ENCODE assay signal across 24 cellular contexts in genomic region chr9:90843530-90843929, GRCh38. TPM values are rescaled to one million over a fixed set of nuclear protein-coding genes. Genes with fewer than 3 reads are reported as not detected.
DNase-seq lines count a peak whose midpoint lies in the region; ATAC-seq, FAIRE-seq and TF ChIP-seq lines count a peak whose summit lies in the region.
"Had no signal": no experiment of that assay in that cellular context is flagged by ENCODE, and none has a peak within 500 bp of the region (broad histone marks: within the 10 kb centered on the region; RNA-seq: fewer than 3 reads in every experiment).

No MANE protein-coding gene starts in this region.

- CTCF ChIA-PET in OCI-LY7 (lab: Charles Lee; ENCODE audit: unreplicated experiment), result no interaction called here

- no peak overlapping the region for H2AFZ ChIP-seq in Loucy (ENCODE audit: low read length)
- H2AFZ ChIP-seq in OCI-LY7 (ENCODE audit: low read length), result no peak overlapping the region
- H2AFZ ChIP-seq: GM23248 had no signal

- H3K4me3 Mint-ChIP-seq in natural killer cell (peak overlapping the region; percentile 2), chondrocyte (ENCODE audit: unreplicated experiment) (no peak overlapping the region)
- H3K4me3 Mint-ChIP-seq in natural killer cell treated with Interleukin-12 subunit alpha and Interleukin-12 subunit beta and Interleukin-15 and Interleukin-18, amount 100 ng/mL, for 72 hours, result no peak overlapping the region
- H3K4me3 Mint-ChIP-seq: CD14-positive monocyte; T-helper 1 cell treated with Interleukin-12 subunit alpha and Interleukin-12 subunit beta and Interleukin-4 antibody, amounts not matched to agents 30 μg/mL and 1 μg/mL, for 36 hours had no signal

- H3K36me3 Mint-ChIP-seq in natural killer cell (peaks cover 10% of the 10 kb centered on the region), chondrocyte (ENCODE audit: low read depth) (no peaks in the 10 kb centered on the region)
- H3K36me3 Mint-ChIP-seq in natural killer cell treated with Interleukin-12 subunit alpha and Interleukin-12 subunit beta and Interleukin-15 and Interleukin-18, amount 100 ng/mL, for 72 hours, result no peaks in the 10 kb centered on the region

- no peaks in the 10 kb centered on the region for H3K27me3 ChIP-seq in Loucy (ENCODE audit: insufficient read depth, low read length, poor library complexity, severe bottlenecking)

- H3K9ac ChIP-seq in Loucy (ENCODE audit: low read depth, low read length, poor library complexity, severe bottlenecking), result peak overlapping the region; percentile 35
- H3K9ac ChIP-seq: GM23248 had no signal

- no peak for FAIRE-seq in RCC 7860 (lab: Jason Lieb, UNC)
- FAIRE-seq: G401.6, HTR-8/SVneo had no signal

- H3K4me3 ChIP-seq in Loucy (ENCODE audit: low read length, poor library complexity, severe bottlenecking) (no peak overlapping the region), OCI-LY7 (ENCODE audit: low read depth, low read length, poor library complexity, severe bottlenecking) (no peak overlapping the region)
- H3K4me3 ChIP-seq: GM23248 had no signal

- H3K4me1 Mint-ChIP-seq in natural killer cell, result peaks cover 16 to 23% of the 10 kb centered on the region in 2 donors
- H3K4me1 Mint-ChIP-seq in natural killer cell treated with Interleukin-12 subunit alpha and Interleukin-12 subunit beta and Interleukin-15 and Interleukin-18, amount 100 ng/mL, for 72 hours (ENCODE audit: low read depth in 2 of 2), result peaks cover 11 to 13% of the 10 kb centered on the region in 2 donors
- H3K4me1 Mint-ChIP-seq in chondrocyte (ENCODE audit: low read depth), result peaks cover 4% of the 10 kb centered on the region

- H3K27ac ChIP-seq in OCI-LY7 (ENCODE audit: low read depth, low read length, poor library complexity, severe bottlenecking), result peak overlapping the region; percentile 35
- H3K27ac ChIP-seq: GM23248 had no signal

- H3K9me3 ChIP-seq in Loucy (ENCODE audit: insufficient read depth, low read depth, low read length) (no peaks in the 10 kb centered on the region), OCI-LY7 (ENCODE audit: low read length) (no peaks in the 10 kb centered on the region)

- POLR2A ChIA-PET in OCI-LY7 (lab: Charles Lee), result interaction anchor here (0.6 kb wide), 1 partner anchor 844 kb away, joined by 4 read pairs; no protein-coding TSS in a partner anchor

- peaks cover 38% of the 10 kb centered on the region for H3K79me2 ChIP-seq in Loucy (ENCODE audit: insufficient read depth, low read length)
- H3K79me2 ChIP-seq in OCI-LY7 (ENCODE audit: insufficient read depth, low read depth, low read length), result peaks cover 44% of the 10 kb centered on the region

- no peak for TF ChIP-seq CTCF in natural killer cell (IDR thresholded peaks at IDR 0.05)
- no peak for TF ChIP-seq CTCF in Loucy (conservative IDR thresholded peaks at IDR 0.05; ENCODE audit: low read length)
- no peak for TF ChIP-seq CTCF in OCI-LY7 (conservative IDR thresholded peaks at IDR 0.05; ENCODE audit: low read length)
- no peak for TF ChIP-seq CTCF in chondrocyte (IDR thresholded peaks at IDR 0.05)

- H3K27ac Mint-ChIP-seq in natural killer cell (no peak overlapping the region), chondrocyte (ENCODE audit: unreplicated experiment) (no peak overlapping the region)
- H3K27ac Mint-ChIP-seq in natural killer cell treated with Interleukin-12 subunit alpha and Interleukin-12 subunit beta and Interleukin-15 and Interleukin-18, amount 100 ng/mL, for 72 hours, result no peak overlapping the region
- H3K27ac Mint-ChIP-seq: CD14-positive monocyte; T-helper 1 cell treated with Interleukin-12 subunit alpha and Interleukin-12 subunit beta and Interleukin-4 antibody, amounts not matched to agents 30 μg/mL and 1 μg/mL, for 36 hours had no signal

- ATAC-seq in natural killer cell, result no peak
- ATAC-seq in natural killer cell treated with Interleukin-12 subunit alpha and Interleukin-12 subunit beta and Interleukin-15 and Interleukin-18, amount 100 ng/mL, for 72 hours, result no peak
- ATAC-seq: HCT116 had no signal

- no peaks in the 10 kb centered on the region; the same call in none of the 2 replicates for H3F3A ChIP-seq in Loucy (ENCODE audit: low read depth)

- intact Hi-C loops in natural killer cell (cut with micrococcal nuclease) (loop anchor here (5.0 kb wide), 1 partner anchor 41 kb away; the partner anchor contains the start of gene SYK), OCI-LY7 (cut with micrococcal nuclease; ENCODE audit: unreplicated experiment) (no loop called here)

- BruUV-seq in OCI-LY7 (replicated peaks; lab: Mats Ljungman, UMichigan), result no TSS peak

- no peaks in the 10 kb centered on the region for H3K9me3 Mint-ChIP-seq in natural killer cell
- no peaks in the 10 kb centered on the region for H3K9me3 Mint-ChIP-seq in natural killer cell treated with Interleukin-12 subunit alpha and Interleukin-12 subunit beta and Interleukin-15 and Interleukin-18, amount 100 ng/mL, for 72 hours
- no peaks in the 10 kb centered on the region for H3K9me3 Mint-ChIP-seq in chondrocyte (ENCODE audit: low read depth)
- H3K9me3 Mint-ChIP-seq: CD14-positive monocyte; T-helper 1 cell treated with Interleukin-12 subunit alpha and Interleukin-12 subunit beta and Interleukin-4 antibody, amounts not matched to agents 30 μg/mL and 1 μg/mL, for 36 hours had no signal

- H3K27me3 Mint-ChIP-seq in natural killer cell (ENCODE audit: low read depth in 2 of 2) (no peaks in the 10 kb centered on the region), chondrocyte (ENCODE audit: low read depth) (peaks cover 2% of the 10 kb centered on the region)
- H3K27me3 Mint-ChIP-seq in natural killer cell treated with Interleukin-12 subunit alpha and Interleukin-12 subunit beta and Interleukin-15 and Interleukin-18, amount 100 ng/mL, for 72 hours, result no peaks in the 10 kb centered on the region

- peaks cover 47% of the 10 kb centered on the region; the same call in 1 of the 2 replicates for H3K36me3 ChIP-seq in Loucy (ENCODE audit: insufficient read depth, low read length)
- peaks cover 98% of the 10 kb centered on the region for H3K36me3 ChIP-seq in OCI-LY7 (ENCODE audit: insufficient read depth, low read length)

- H3K4me1 ChIP-seq in Loucy (ENCODE audit: insufficient read depth, low read length, poor library complexity, severe bottlenecking) (peaks cover 59% of the 10 kb centered on the region), OCI-LY7 (ENCODE audit: insufficient read depth, low read length, poor library complexity, severe bottlenecking) (peaks cover 28% of the 10 kb centered on the region)

- DNase-seq in natural killer cell, result no peak
- DNase-seq in natural killer cell treated with Interleukin-12 subunit alpha and Interleukin-12 subunit beta and Interleukin-15 and Interleukin-18, amount 100 ng/mL, for 72 hours (ENCODE audit: low spot score), result no peak
- no peak for DNase-seq in OCI-LY7 (ENCODE audit: low spot score)
- DNase-seq in RCC 7860 (ENCODE audit: low spot score), result no peak
- no peak for DNase-seq in chondrocyte (ENCODE audit: low spot score)
- no peak for DNase-seq in DMS79 treated with DMSO at 0.1 percent for 48 hours (lab: John Stamatoyannopoulos, UW)
- DNase-seq: DMS 273 treated with DMSO at 0.1 percent for 48 hours, GM23248, IMR-90, Karpas-422, MM.1S, NCI-H1417, NCI-H187, NCI-H2107, NCI-H510A, NCI-H82, SIG-M5 had no signal

- H3K9me2 ChIP-seq in Loucy (replicated peaks; ENCODE audit: low read depth, low read length) (no peaks in the 10 kb centered on the region), OCI-LY7 (ENCODE audit: insufficient read depth, low read length) (no peaks in the 10 kb centered on the region)

- no peaks in the 10 kb centered on the region for H4K20me1 ChIP-seq in Loucy (ENCODE audit: insufficient read depth, low read length, poor library complexity, severe bottlenecking)
- 0 out of 2 replicates have a peak, but pooled peaks cover 4% of the 10 kb centered on the region for H4K20me1 ChIP-seq in OCI-LY7 (ENCODE audit: insufficient read depth, low read length)

- peak overlapping the region; percentile 61 for H3K4me2 ChIP-seq in Loucy (ENCODE audit: low read depth, low read length, poor library complexity, severe bottlenecking)
- H3K4me2 ChIP-seq in OCI-LY7 (ENCODE audit: low read length), result no peak overlapping the region

RNA-seq across cellular contexts. Expression of gene SYK, which starts 41.9 kb away (rescaled TPM):
- total RNA-seq in natural killer cell, result 100 to 1,000 TPM in 1 of 3 donors, 10 to 100 TPM in 2; 75.5 to 104 (median 78.0) TPM
- 10 to 100 TPM; 25.8 to 53.0 TPM for total RNA-seq in natural killer cell treated with Interleukin-12 subunit alpha and Interleukin-12 subunit beta and Interleukin-15 and Interleukin-18, amount 100 ng/mL, for 72 hours
- 106 and 112 TPM in 2 replicates for total RNA-seq in OCI-LY7 (2014; rRNA removed; shearing (Covaris generic))
- 175 and 201 TPM in 2 replicates for total RNA-seq in OCI-LY7 (2022)
- total RNA-seq in chondrocyte, result 0.22 to 0.55 TPM in 2 of 3 replicates, not detected in the other
- total RNA-seq: GM23248, IMR-90, RPMI7951 had no signal

Comparison
In these comparisons a context has a peak if more than half of its experiments do, and no peak if none do; other contexts are left out.
1. RNA of gene SYK, which starts 41.9 kb away (total RNA-seq): 106 to 201 TPM in OCI-LY7, 75.5 to 104 TPM in natural killer cell and 25.8 to 53.0 TPM in natural killer cell treated with Interleukin-12 subunit alpha and Interleukin-12 subunit beta and Interleukin-15 and Interleukin-18, amount 100 ng/mL, for 72 hours; 0.22 to 0.55 TPM in chondrocyte; every median in the first group is over 10 times any median in the second.